ENCODE assay signal across 13 cellular contexts in the genomic region with DNA sequence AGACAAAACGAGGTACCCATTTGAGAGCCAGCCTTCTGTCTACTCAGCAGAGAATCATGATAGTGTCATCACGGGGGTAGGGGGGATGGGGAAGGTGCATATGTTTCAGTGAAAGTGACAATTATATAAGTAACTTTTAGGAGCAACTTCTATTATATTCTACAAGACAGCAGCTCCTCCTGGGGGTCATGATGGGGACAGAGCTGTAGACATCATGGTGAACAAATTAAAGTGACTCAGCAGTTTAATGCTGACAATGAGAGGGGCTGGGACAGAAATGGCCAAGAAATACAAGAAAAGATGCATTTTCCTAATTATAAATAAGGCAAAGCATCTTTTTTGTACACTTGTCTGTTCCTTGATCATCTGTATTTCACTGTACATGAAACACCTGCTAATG. TPM values are rescaled to one million over a fixed set of nuclear protein-coding genes. Genes with fewer than 3 reads are reported as not detected.
DNase-seq lines count a peak whose midpoint lies in the region; ATAC-seq and TF ChIP-seq lines count a peak whose summit lies in the region.
"Had no signal": no experiment of that assay in that cellular context is flagged by ENCODE, and none has a peak within 500 bp of the region (broad histone marks: within the 10 kb centered on the region; RNA-seq: fewer than 3 reads in every experiment).

No MANE protein-coding gene starts in this region.

- H3K27me3 ChIP-seq in Loucy (ENCODE audit: insufficient read depth, low read length, poor library complexity, severe bottlenecking): no peaks in the 10 kb centered on the region
- H3K27me3 ChIP-seq in osteoblast (ENCODE audit: insufficient read depth, low read length): no peaks in the 10 kb centered on the region

- no peaks in the 10 kb centered on the region for H3K9me2 ChIP-seq in Loucy (replicated peaks; ENCODE audit: low read depth, low read length)

- H3K27ac ChIP-seq in VCaP (no peak overlapping the region), osteoblast (ENCODE audit: low read depth, low read length) (no peak overlapping the region)

- DNase-seq in activated CD8-positive, alpha-beta memory T cell treated with anti-CD3 and anti-CD28 coated beads for 24 hours: peak; percentile 33
- DNase-seq in activated CD8-positive, alpha-beta memory T cell treated with anti-CD3 and anti-CD28 coated beads, Interleukin-2, amount 50 U/mL, for 4 hours: no peak
- DNase-seq in osteoblast (ENCODE audit: insufficient read length, low spot score, missing footprints): no peak
- no peak for DNase-seq in DMS79 (lab: John Stamatoyannopoulos, UW)
- no peak for DNase-seq in NCI-H774 (lab: John Stamatoyannopoulos, UW)
- DNase-seq: CD8-positive, alpha-beta T cell; natural killer cell; NCI-H526 treated with DMSO at 0.1 percent for 48 hours; small intestine; stimulated activated CD8-positive, alpha-beta memory T cell treated with anti-CD3 and anti-CD28 coated beads, Interleukin-4, amount 100 ng/mL, for 48 hours had no signal

- H3K4me1 ChIP-seq in Loucy (ENCODE audit: insufficient read depth, low read length, poor library complexity, severe bottlenecking) (peaks cover 3% of the 10 kb centered on the region), osteoblast (ENCODE audit: insufficient read depth, low read length) (no peaks in the 10 kb centered on the region)

- ATAC-seq in HG02610 (IDR thresholded peaks at IDR 0.05; ENCODE audit: unreplicated experiment): no peak
- ATAC-seq: CD8-positive, alpha-beta T cell; natural killer cell had no signal

- no peaks in the 10 kb centered on the region for H3K9me3 ChIP-seq in Loucy (ENCODE audit: insufficient read depth, low read depth, low read length)
- no peaks in the 10 kb centered on the region for H3K9me3 ChIP-seq in osteoblast (ENCODE audit: low read depth, low read length)

- no peaks in the 10 kb centered on the region for H3F3A ChIP-seq in Loucy (ENCODE audit: low read depth)

- TF ChIP-seq CTCF in Loucy (conservative IDR thresholded peaks at IDR 0.05; ENCODE audit: low read length): peak; percentile 38
- peak; percentile 42 for TF ChIP-seq CTCF in VCaP (conservative IDR thresholded peaks at IDR 0.05)
- TF ChIP-seq CTCF in osteoblast (IDR thresholded peaks at IDR 0.05; ENCODE audit: extremely low read depth, low read depth, low read length): peak; percentile 45

- H2AFZ ChIP-seq in Loucy (ENCODE audit: low read length) (no peak overlapping the region), osteoblast (ENCODE audit: low read length) (no peak overlapping the region)

- H4K20me1 ChIP-seq in Loucy (ENCODE audit: insufficient read depth, low read length, poor library complexity, severe bottlenecking): no peaks in the 10 kb centered on the region
- H4K20me1 ChIP-seq in osteoblast (ENCODE audit: insufficient read depth, low read length): no peaks in the 10 kb centered on the region

- H3K9ac ChIP-seq in Loucy (ENCODE audit: low read depth, low read length, poor library complexity, severe bottlenecking): no peak overlapping the region

- H3K79me2 ChIP-seq in Loucy (ENCODE audit: insufficient read depth, low read length) (no peaks in the 10 kb centered on the region), osteoblast (ENCODE audit: insufficient read depth, low read length) (no peaks in the 10 kb centered on the region)

- no peak overlapping the region for H3K4me3 ChIP-seq in Loucy (ENCODE audit: low read length, poor library complexity, severe bottlenecking)
- H3K4me3 ChIP-seq in osteoblast (ENCODE audit: insufficient read depth, low read length): no peak overlapping the region

- H3K4me2 ChIP-seq in Loucy (ENCODE audit: low read depth, low read length, poor library complexity, severe bottlenecking) (no peak overlapping the region), osteoblast (ENCODE audit: insufficient read depth, low read length) (no peak overlapping the region)

- H3K36me3 ChIP-seq in Loucy (ENCODE audit: insufficient read depth, low read length) (no peaks in the 10 kb centered on the region), osteoblast (ENCODE audit: insufficient read depth, low read length) (no peaks in the 10 kb centered on the region)

RNA-seq across cellular contexts. Expression of a gene that starts 11.8 kb away (rescaled TPM):
- 1.1 and 3.2 TPM in 2 replicates for total RNA-seq in osteoblast
